In genomic region chr10:11553773-11554381, GRCh38 we compare ENCODE assay signal across 8 cellular contexts. TPM values are rescaled to one million over a fixed set of nuclear protein-coding genes. Genes with fewer than 3 reads are reported as not detected.
A peak's percentile ranks its signal among the peaks of the same experiment; 100 is the strongest.
DNase-seq lines count a peak whose midpoint lies in the region; ATAC-seq and TF ChIP-seq lines count a peak whose summit lies in the region.
"Had no signal": no experiment of that assay in that cellular context is flagged by ENCODE, and none has a peak within 500 bp of the region (broad histone marks: within the 10 kb centered on the region; RNA-seq: fewer than 3 reads in every experiment).

No MANE protein-coding gene starts in this region.

- no peak overlapping the region for H2AFZ ChIP-seq in hepatocyte

- no peaks in the 10 kb centered on the region for H4K20me1 ChIP-seq in hepatocyte (ENCODE audit: insufficient read depth, poor library complexity, severe bottlenecking)

- H3K4me1 ChIP-seq in hepatocyte (ENCODE audit: insufficient read depth), result no peaks in the 10 kb centered on the region

- H3K27me3 ChIP-seq in hepatocyte, result no peaks in the 10 kb centered on the region

- no peaks in the 10 kb centered on the region for H3K9me2 ChIP-seq in hepatocyte (replicated peaks; ENCODE audit: insufficient read depth)

- H3K27ac ChIP-seq in hepatocyte, result no peak overlapping the region

- ATAC-seq in GM18861 (IDR thresholded peaks at IDR 0.05; ENCODE audit: unreplicated experiment), result peak; percentile 57
- ATAC-seq in GM21529 (IDR thresholded peaks at IDR 0.05; ENCODE audit: unreplicated experiment), result peak; percentile 80
- peak; percentile 84 for ATAC-seq in HG03442 (IDR thresholded peaks at IDR 0.05; ENCODE audit: unreplicated experiment)

- no peaks in the 10 kb centered on the region for H3K36me3 ChIP-seq in hepatocyte (replicated peaks; ENCODE audit: insufficient read depth, low read depth)

- DNase-seq in medulla oblongata (ENCODE audit: extremely low spot score) (peak; percentile 53), HT-29 (ENCODE audit: low spot score) (no peak), NK-92 (lab: John Stamatoyannopoulos, UW; ENCODE audit: unreplicated experiment) (no peak), hepatocyte (ENCODE audit: low spot score) (no peak)
- DNase-seq: retina had no signal

- no peaks in the 10 kb centered on the region for H3K9me3 ChIP-seq in hepatocyte (ENCODE audit: low read depth)

- WGBS in hepatocyte (ENCODE audit: low lambda C conversion rate, missing lambda C conversion rate), result 99% methylated on average over 6 of the region's 6 CpGs

- TF ChIP-seq CTCF in hepatocyte (IDR thresholded peaks at IDR 0.05; ENCODE audit: poor library complexity), result no peak

- H3K4me3 ChIP-seq in hepatocyte, result no peak overlapping the region

- no peak overlapping the region for H3K4me2 ChIP-seq in hepatocyte

- H3K79me2 ChIP-seq in hepatocyte, result peaks cover 83% of the 10 kb centered on the region

RNA-seq across cellular contexts. Expression of gene USP6NL, which starts 57.6 kb away (rescaled TPM):
- 16.9 and 18.6 TPM in 2 replicates for total RNA-seq in HT-29 (2014; rRNA removed; shearing (Covaris generic))
- total RNA-seq in hepatocyte, result 16.9 and 20.8 TPM in 2 replicates
- 12.0 and 14.9 TPM in 2 replicates for polyA plus RNA-seq in hepatocyte
